In the genomic region with DNA sequence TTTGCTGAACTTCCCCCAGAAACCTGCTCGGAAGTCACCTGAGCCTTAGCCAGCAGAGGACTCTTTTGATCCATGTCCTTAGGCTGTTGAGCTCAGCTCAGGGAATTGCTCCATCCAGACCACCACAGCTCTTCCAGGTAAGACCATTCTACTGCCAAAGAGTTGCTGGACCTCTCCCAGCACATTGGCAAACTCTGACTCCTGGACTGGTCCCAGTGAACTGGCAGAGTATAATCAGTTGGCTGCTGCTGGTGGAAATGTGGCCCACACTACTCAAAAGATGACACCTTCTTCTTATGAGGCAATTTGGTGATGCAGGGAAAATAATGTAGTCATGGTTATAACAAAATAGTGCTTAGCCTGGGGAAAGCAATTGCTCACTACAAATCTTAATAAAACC, we compare ENCODE assay signal across 12 cellular contexts.
"Had no signal": no experiment of that assay in that cellular context is flagged by ENCODE, and none has a peak within 500 bp of the region (broad histone marks: within the 10 kb centered on the region; RNA-seq: fewer than 3 reads in every experiment).

No MANE protein-coding gene starts in this region.

- H3K36me3 ChIP-seq: lower lobe of right lung, spleen, transverse colon had no signal

- H3K9me3 ChIP-seq: lower lobe of right lung, transverse colon had no signal

- H3K4me1 ChIP-seq: lower lobe of right lung, spleen, transverse colon had no signal

- ATAC-seq: activated naive CD4-positive, alpha-beta T cell treated with anti-CD3 and anti-CD28 coated beads, Interleukin-2, amount 50 U/mL, for 72 hours; naive thymus-derived CD4-positive, alpha-beta T cell; sciatic nerve; stimulated activated naive B cell treated with anti-CD40 and anti-IgM and Interleukin-4, amounts not matched to agents 10 μg/mL and 1 μg/mL and 100 μg/mL, for 72 hours had no signal

- H3K27me3 ChIP-seq: spleen, transverse colon had no signal

- H3K4me3 ChIP-seq: lower lobe of right lung, spleen, transverse colon had no signal

- H3K27ac ChIP-seq: lower lobe of right lung, spleen, transverse colon had no signal

- DNase-seq: activated CD4-positive, alpha-beta T cell treated with anti-CD3 and anti-CD28 coated beads, Interleukin-2, amount 10 ng/mL, durations not matched to agents 7 days and 5 days; activated CD4-positive, CD25-positive, alpha-beta regulatory T cell; hippocampal formation; lower lobe of right lung; naive thymus-derived CD4-positive, alpha-beta T cell; spleen; stimulated activated CD4-positive, alpha-beta T cell treated with anti-CD3 and anti-CD28 coated beads, Interleukin-2, amount 100 ng/mL, for 24 hours; stimulated activated naive B cell treated with anti-CD40 and anti-IgM and Interleukin-4, amounts not matched to agents 10 μg/mL and 1 μg/mL and 100 μg/mL, for 72 hours; T-helper 2 cell; transverse colon had no signal
